8 cellular contexts compared by ENCODE assay signal in genomic region chr14:50038398-50039119, GRCh38.
A peak's percentile ranks its signal among the peaks of the same experiment; 100 is the strongest.
DNase-seq lines count a peak whose midpoint lies in the region; TF ChIP-seq lines count a peak whose summit lies in the region.

No MANE protein-coding gene starts in this region.

- H3K4me1 ChIP-seq in Loucy (ENCODE audit: insufficient read depth, low read length, poor library complexity, severe bottlenecking), result peaks cover 32% of the 10 kb centered on the region

- DNase-seq in GM13976 (ENCODE audit: low spot score) (peak; percentile 79), GOT3 (lab: John Stamatoyannopoulos, UW) (peak; percentile 36), hepatic stellate cell (ENCODE audit: low spot score) (peak; percentile 85), NCI-H1092 (lab: John Stamatoyannopoulos, UW) (no peak), HT-29 (ENCODE audit: low spot score) (no peak)
- DNase-seq in activated T-cell treated with anti-CD3 and anti-CD28 coated beads, Interleukin-2, amount 50 U/mL, for 24 hours, result peak; percentile 71
- peak; percentile 48 for DNase-seq in stimulated activated CD8-positive, alpha-beta memory T cell treated with anti-CD3 and anti-CD28 coated beads, Interleukin-7, amount 100 ng/mL, for 24 hours (ENCODE audit: low read depth)

- H3K27me3 Mint-ChIP-seq in activated T-cell treated with anti-CD3 and anti-CD28 coated beads, Interleukin-2, amount 50 U/mL, for 24 hours, result no peaks in the 10 kb centered on the region

- no peaks in the 10 kb centered on the region for H3K9me2 ChIP-seq in Loucy (replicated peaks; ENCODE audit: low read depth, low read length)

- TF ChIP-seq CTCF in GM13976 (IDR thresholded peaks at IDR 0.05; ENCODE audit: borderline replicate concordance, control extremely low read depth, extremely low read depth, insufficient read depth, missing control alignments), result no peak
- TF ChIP-seq CTCF in Loucy (conservative IDR thresholded peaks at IDR 0.05; ENCODE audit: low read length), result 0 out of 2 replicates have a peak, but pooled peaks have one; percentile 14

- no peaks in the 10 kb centered on the region for H3F3A ChIP-seq in Loucy (ENCODE audit: low read depth)

- no peak overlapping the region for H3K4me2 ChIP-seq in Loucy (ENCODE audit: low read depth, low read length, poor library complexity, severe bottlenecking)

- H3K9me3 Mint-ChIP-seq in activated T-cell treated with anti-CD3 and anti-CD28 coated beads, Interleukin-2, amount 50 U/mL, for 24 hours, result peaks cover 3% of the 10 kb centered on the region

- no peaks in the 10 kb centered on the region for H4K20me1 ChIP-seq in Loucy (ENCODE audit: insufficient read depth, low read length, poor library complexity, severe bottlenecking)

- no peaks in the 10 kb centered on the region for H3K27me3 ChIP-seq in Loucy (ENCODE audit: insufficient read depth, low read length, poor library complexity, severe bottlenecking)

- H3K36me3 Mint-ChIP-seq in activated T-cell treated with anti-CD3 and anti-CD28 coated beads, Interleukin-2, amount 50 U/mL, for 24 hours (ENCODE audit: low read depth), result peaks cover 39% of the 10 kb centered on the region

- H3K4me1 Mint-ChIP-seq in activated T-cell treated with anti-CD3 and anti-CD28 coated beads, Interleukin-2, amount 50 U/mL, for 24 hours (ENCODE audit: low read depth), result peaks cover 70% of the 10 kb centered on the region

- peak overlapping the region; percentile 99 for H3K27ac Mint-ChIP-seq in activated T-cell treated with anti-CD3 and anti-CD28 coated beads, Interleukin-2, amount 50 U/mL, for 24 hours

- H3K79me2 ChIP-seq in Loucy (ENCODE audit: insufficient read depth, low read length), result no peaks in the 10 kb centered on the region

- no peak overlapping the region for H3K9ac ChIP-seq in Loucy (ENCODE audit: low read depth, low read length, poor library complexity, severe bottlenecking)

- H2AFZ ChIP-seq in Loucy (ENCODE audit: low read length), result no peak overlapping the region

- no peak overlapping the region for H3K4me3 ChIP-seq in Loucy (ENCODE audit: low read length, poor library complexity, severe bottlenecking)

- in situ Hi-C loops in GM13976 (cut with MboI; ENCODE audit: low sequenced_read_pairs, unreplicated experiment), result no loop called here

- H3K9me3 ChIP-seq in Loucy (ENCODE audit: insufficient read depth, low read depth, low read length), result no peaks in the 10 kb centered on the region

- H3K4me3 Mint-ChIP-seq in activated T-cell treated with anti-CD3 and anti-CD28 coated beads, Interleukin-2, amount 50 U/mL, for 24 hours, result peak overlapping the region; percentile 72

- H3K36me3 ChIP-seq in Loucy (ENCODE audit: insufficient read depth, low read length), result no peaks in the 10 kb centered on the region

Comparison
In these comparisons a context has a peak if more than half of its experiments do, and no peak if none do; other contexts are left out.
1. DNase-seq: peak in GM13976 (single experiment), GOT3 (single experiment), activated T-cell treated with anti-CD3 and anti-CD28 coated beads, Interleukin-2, amount 50 U/mL, for 24 hours (single experiment), hepatic stellate cell (single experiment) and stimulated activated CD8-positive, alpha-beta memory T cell treated with anti-CD3 and anti-CD28 coated beads, Interleukin-7, amount 100 ng/mL, for 24 hours (single experiment); none in NCI-H1092 (single experiment) and HT-29 (single experiment).